In genomic region chr19:7857727-7858701, GRCh38 we compare ENCODE assay signal across 1 cellular context.
TF ChIP-seq lines count a peak whose summit lies in the region.

No MANE protein-coding gene starts in this region.

TF ChIP-seq in HepG2, 621 proteins besides CTCF, POLR2A, EP300 and RAD21:
- no peak for TF ChIP-seq CEBPZ (IDR thresholded peaks at IDR 0.05; ENCODE audit: low read length)
- no peak for TF ChIP-seq TCF12 (IDR thresholded peaks at IDR 0.05)
- TF ChIP-seq TCF12 (CRISPR knock-in tag; IDR thresholded peaks at IDR 0.05) = no peak
- TF ChIP-seq ZNF296 (CRISPR knock-in tag; conservative IDR thresholded peaks at IDR 0.05) = no peak
- no peak for TF ChIP-seq TAF15 (IDR thresholded peaks at IDR 0.05; ENCODE audit: low read depth, low read length, poor library complexity, severe bottlenecking)
- TF ChIP-seq KDM6A (CRISPR knock-in tag; IDR thresholded peaks at IDR 0.05; ENCODE audit: low read depth) = no peak
- TF ChIP-seq PAXIP1 (CRISPR knock-in tag; conservative IDR thresholded peaks at IDR 0.05) = no peak
- no peak for TF ChIP-seq HES4 (CRISPR knock-in tag; IDR thresholded peaks at IDR 0.05; ENCODE audit: borderline replicate concordance)
- no peak for TF ChIP-seq SP5 (CRISPR knock-in tag; IDR thresholded peaks at IDR 0.05; ENCODE audit: borderline replicate concordance, low read depth)
- no peak for TF ChIP-seq CBFB (CRISPR knock-in tag; IDR thresholded peaks at IDR 0.05)
- no peak for TF ChIP-seq SRF (IDR thresholded peaks at IDR 0.05; ENCODE audit: low read depth, low read length)
- no peak for TF ChIP-seq POGZ (CRISPR knock-in tag; IDR thresholded peaks at IDR 0.05)
- no peak for TF ChIP-seq ZNF547 (CRISPR knock-in tag; IDR thresholded peaks at IDR 0.05)
- TF ChIP-seq SRSF9 (IDR thresholded peaks at IDR 0.05; ENCODE audit: borderline replicate concordance, insufficient read depth, low read depth, low read length, poor library complexity, severe bottlenecking) = no peak
- no peak for TF ChIP-seq CENPT (CRISPR knock-in tag; IDR thresholded peaks at IDR 0.05; ENCODE audit: low read depth)
- no peak for TF ChIP-seq ZNF362 (CRISPR knock-in tag; IDR thresholded peaks at IDR 0.05; ENCODE audit: borderline replicate concordance)
- no peak for TF ChIP-seq MBNL3 (CRISPR knock-in tag; conservative IDR thresholded peaks at IDR 0.05)
- TF ChIP-seq ELF4 (CRISPR knock-in tag; IDR thresholded peaks at IDR 0.05; ENCODE audit: borderline replicate concordance) = no peak
- TF ChIP-seq GMEB2 (CRISPR knock-in tag; IDR thresholded peaks at IDR 0.05; ENCODE audit: low read depth) = no peak
